In genomic region chr2:112584891-112585250, GRCh38 we compare ENCODE assay signal across 1 cellular context.
TF ChIP-seq lines count a peak whose summit lies in the region.

No MANE protein-coding gene starts in this region.

TF ChIP-seq in SK-N-SH, 30 proteins besides CTCF, POLR2A, EP300 and RAD21 (continued from another document):
- TF ChIP-seq IRF3 (IDR thresholded peaks at IDR 0.05; ENCODE audit: low read depth, low read length) (no peak), NFIC (IDR thresholded peaks at IDR 0.05; ENCODE audit: borderline replicate concordance) (no peak), YY1 (IDR thresholded peaks at IDR 0.05; ENCODE audit: low read depth) (no peak), USF1 (IDR thresholded peaks at IDR 0.05; ENCODE audit: borderline replicate concordance, low read depth) (no peak), POLR2AphosphoS5 (IDR thresholded peaks at IDR 0.05; ENCODE audit: low read depth, low read length) (peak; percentile 17; the same call in 1 of the 2 replicates)
